Comparison of ENCODE assay signal across 1 cellular context in the genomic region with DNA sequence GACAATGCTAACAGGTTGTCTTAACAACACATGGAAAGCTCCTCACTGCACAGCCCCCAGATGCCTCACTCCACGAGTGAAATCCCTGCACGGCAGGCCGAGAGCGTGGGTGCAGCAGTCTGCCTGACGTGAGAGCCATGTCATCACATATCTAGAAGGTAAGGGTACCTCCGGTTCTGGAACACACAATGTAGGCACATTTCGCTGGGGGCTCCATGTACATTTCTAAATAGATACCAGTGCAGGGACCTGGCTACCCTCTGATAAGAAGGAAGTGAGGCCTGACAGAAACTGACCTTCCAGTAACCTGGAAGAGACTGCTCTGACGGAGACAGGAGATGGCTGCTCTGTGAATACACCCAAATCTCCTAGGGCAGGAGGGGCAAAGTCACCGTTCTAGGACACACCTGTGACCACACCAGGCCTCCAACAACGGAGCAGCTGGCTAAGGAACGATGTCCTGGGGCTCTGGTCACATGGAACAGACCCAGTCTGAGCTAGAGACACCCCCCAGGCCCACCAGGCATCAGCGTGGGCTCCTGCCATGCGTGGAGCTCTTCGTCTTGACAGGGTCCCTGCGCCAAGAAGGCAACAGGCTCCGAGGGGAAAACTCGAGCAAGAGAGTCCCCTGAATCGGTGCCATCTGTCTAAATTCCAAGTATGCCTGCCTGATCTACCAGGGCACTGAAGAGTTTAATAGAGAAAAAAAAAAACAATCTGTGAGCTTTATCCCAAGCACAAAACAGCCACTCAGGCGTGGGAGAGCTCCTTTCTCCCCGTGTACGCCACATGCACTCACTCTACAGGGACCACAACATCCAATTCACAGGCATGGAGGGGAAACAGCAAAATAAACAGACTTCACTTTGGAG.
TF ChIP-seq lines count a peak whose summit lies in the region.

No MANE protein-coding gene starts in this region.

TF ChIP-seq in GM23338, 12 proteins besides CTCF, POLR2A, EP300 and RAD21 (continued from another document):
- TF ChIP-seq NANOG (IDR thresholded peaks at IDR 0.05; ENCODE audit: borderline replicate concordance) (no peak), EZH2phosphoT487 (IDR thresholded peaks at IDR 0.05; ENCODE audit: unreplicated experiment) (no peak)
